7 cellular contexts compared by ENCODE assay signal in the genomic region with DNA sequence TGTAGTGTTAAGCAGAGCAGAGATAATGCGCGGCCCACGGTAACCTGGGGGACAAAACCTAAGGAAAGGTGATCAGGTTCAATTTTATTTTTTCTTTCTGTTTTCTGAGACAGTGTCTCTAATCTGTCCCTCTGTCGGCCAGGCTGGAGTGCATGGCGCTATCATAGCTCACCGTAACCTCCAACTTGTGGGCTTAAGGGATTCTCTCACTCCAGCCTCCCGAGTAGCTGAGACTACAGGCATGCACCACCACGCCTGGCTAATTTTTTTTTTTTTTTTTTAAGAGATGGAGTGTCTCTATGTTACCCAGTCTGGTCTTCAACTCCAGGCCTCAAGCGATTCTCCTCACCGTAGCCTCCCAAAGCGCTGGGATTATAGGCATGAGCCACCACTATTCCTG. TPM values are rescaled to one million over a fixed set of nuclear protein-coding genes. Genes with fewer than 3 reads are reported as not detected.
DNase-seq lines count a peak whose midpoint lies in the region; ATAC-seq and TF ChIP-seq lines count a peak whose summit lies in the region.
"Had no signal": no experiment of that assay in that cellular context is flagged by ENCODE, and none has a peak within 500 bp of the region (broad histone marks: within the 10 kb centered on the region; RNA-seq: fewer than 3 reads in every experiment).

No MANE protein-coding gene starts in this region.

- H3K4me3 ChIP-seq in PC-9 (peak overlapping the region; percentile 58; the same call in 1 of the 2 replicates), fibroblast of mammary gland (ENCODE audit: control insufficient read depth, low read depth, low read length) (peak overlapping the region; percentile 73), spleen (peak overlapping the region in 7 of 8 donors; percentile 59 to 87 (median 84))

- H3K4me1 ChIP-seq in PC-9 (replicated peaks; ENCODE audit: insufficient read depth): peaks cover 37% of the 10 kb centered on the region
- H3K4me1 ChIP-seq in spleen: peaks cover 3 to 32% (median 19%) of the 10 kb centered on the region in 6 donors

- no peaks in the 10 kb centered on the region for H4K20me1 ChIP-seq in PC-9 (ENCODE audit: insufficient read depth)

- no peak overlapping the region for H2AFZ ChIP-seq in PC-9

- intact Hi-C loops in PC-9 (cut with micrococcal nuclease; ENCODE audit: unreplicated experiment): no loop called here
- intact Hi-C loops in spleen (cut with DNase I; ENCODE audit: low total_unique reads): no loop called here
- intact Hi-C loops in posterior vena cava (cut with DNase I): loop anchor here in 1 of 2 donors (10.0 kb wide), 1 partner anchor 128 kb away; no protein-coding TSS in a partner anchor

- H3K79me2 ChIP-seq in PC-9 (ENCODE audit: low read depth): no peaks in the 10 kb centered on the region

- 46 to 53% (median 51%) methylated on average over 11 of the region's 11 CpGs for WGBS in spleen, 5 donors

- TF ChIP-seq POLR2A in spleen (IDR thresholded peaks at IDR 0.05): no peak

- POLR2A ChIA-PET in PC-9 (lab: Charles Lee; ENCODE audit: unreplicated experiment): no interaction called here

- H3K36me3 ChIP-seq in PC-9 (ENCODE audit: low read depth) (no peaks in the 10 kb centered on the region), spleen (no peaks in the 10 kb centered on the region)

- ATAC-seq in GM18511 (IDR thresholded peaks at IDR 0.05; ENCODE audit: unreplicated experiment): no peak

- no TSS peak for BruUV-seq in PC-9 (replicated peaks; lab: Mats Ljungman, UMichigan)

- TF ChIP-seq CTCF in PC-9 (conservative IDR thresholded peaks at IDR 0.05) (no peak), fibroblast of mammary gland (conservative IDR thresholded peaks at IDR 0.05; ENCODE audit: control insufficient read depth, insufficient read depth, low read depth, low read length) (no peak), spleen (IDR thresholded peaks at IDR 0.05 in 8 of 11, conservative IDR thresholded peaks at IDR 0.05 in 3 of 11) (no peak)

- H3K27me3 ChIP-seq in PC-9 (ENCODE audit: insufficient read depth, low read depth) (no peaks in the 10 kb centered on the region), spleen (replicated peaks in 1 of 7) (peaks cover 0 to 24% (median 0%) of the 10 kb centered on the region in 7 donors)

- peaks cover 19% of the 10 kb centered on the region for H3F3A ChIP-seq in PC-9 (ENCODE audit: insufficient read depth, low read depth)

- H3K27ac ChIP-seq in PC-9 (no peak overlapping the region), spleen (peak overlapping the region in 1 of 8 donors; percentile 81)
- H3K27ac ChIP-seq: epithelial cell of prostate had no signal

- CTCF ChIA-PET in PC-9 (lab: Charles Lee): no interaction called here

- no peaks in the 10 kb centered on the region for H3K9me2 ChIP-seq in PC-9 (ENCODE audit: insufficient read depth)

- peak overlapping the region; percentile 89 for H3K4me2 ChIP-seq in PC-9

- DNase-seq in PC-9 (no peak), fibroblast of mammary gland (ENCODE audit: low read depth) (no peak), spleen (no peak), posterior vena cava (ENCODE audit: low spot score) (no peak), SHP77 treated with DMSO at 0.1 percent for 48 hours (lab: John Stamatoyannopoulos, UW) (no peak)

- H3K9me3 ChIP-seq in PC-9 (ENCODE audit: insufficient read depth, low read depth) (no peaks in the 10 kb centered on the region), spleen (no peaks in the 10 kb centered on the region)

RNA-seq across cellular contexts. Expression of gene ANKRD35, which starts 0.7 kb away (rescaled TPM):
- total RNA-seq in PC-9 (2021): 0.78 and 1.2 TPM in 2 replicates
- total RNA-seq in spleen: 1 to 10 TPM in 1 of 7 donors, under 1 TPM in 6; 0.26 to 1.3 (median 0.47) TPM
- polyA plus RNA-seq in spleen: under 1 TPM; 0.38 to 0.65 (median 0.57) TPM
- 1 to 10 TPM; 5.0 to 7.0 TPM for total RNA-seq in posterior vena cava

RNA-seq across cellular contexts. Expression of gene ITGA10, which starts 23.5 kb away (rescaled TPM):
- total RNA-seq in PC-9 (2021) (0.33 and 0.88 TPM in 2 replicates), spleen (1 to 10 TPM in 6 of 7 donors, under 1 TPM in 1; 0.69 to 5.3 (median 3.0) TPM), posterior vena cava (1 to 10 TPM; 5.7 to 9.0 TPM)
- 1 to 10 TPM; 1.0 to 2.1 (median 2.0) TPM for polyA plus RNA-seq in spleen

RNA-seq across cellular contexts. Expression of gene PIAS3, which starts 27.5 kb away (rescaled TPM):
- total RNA-seq in PC-9 (2021) (44.3 and 57.8 TPM in 2 replicates), spleen (10 to 100 TPM; 20.1 to 29.5 (median 26.2) TPM), posterior vena cava (10 to 100 TPM; 28.6 to 34.7 TPM)
- 10 to 100 TPM; 10.1 to 16.9 (median 11.7) TPM for polyA plus RNA-seq in spleen

RNA-seq across cellular contexts. Expression of gene PEX11B, which starts 32.1 kb away (rescaled TPM):
- total RNA-seq in PC-9 (2021) (19.7 and 19.8 TPM in 2 replicates), spleen (10 to 100 TPM; 23.4 to 35.4 (median 32.3) TPM), posterior vena cava (10 to 100 TPM; 19.8 to 24.4 TPM)
- 10 to 100 TPM; 20.3 to 28.0 (median 26.7) TPM for polyA plus RNA-seq in spleen

RNA-seq across cellular contexts. Expression of gene RBM8A, which starts 40.9 kb away (rescaled TPM):
- total RNA-seq in PC-9 (2021) (129 and 181 TPM in 2 replicates), spleen (100 to 1,000 TPM; 111 to 187 (median 122) TPM), posterior vena cava (10 to 100 TPM; 81.0 to 83.3 TPM)
- 100 to 1,000 TPM in 2 of 3 donors, 10 to 100 TPM in 1; 87.0 to 117 (median 101) TPM for polyA plus RNA-seq in spleen
